8 cellular contexts compared by ENCODE assay signal in the genomic region with DNA sequence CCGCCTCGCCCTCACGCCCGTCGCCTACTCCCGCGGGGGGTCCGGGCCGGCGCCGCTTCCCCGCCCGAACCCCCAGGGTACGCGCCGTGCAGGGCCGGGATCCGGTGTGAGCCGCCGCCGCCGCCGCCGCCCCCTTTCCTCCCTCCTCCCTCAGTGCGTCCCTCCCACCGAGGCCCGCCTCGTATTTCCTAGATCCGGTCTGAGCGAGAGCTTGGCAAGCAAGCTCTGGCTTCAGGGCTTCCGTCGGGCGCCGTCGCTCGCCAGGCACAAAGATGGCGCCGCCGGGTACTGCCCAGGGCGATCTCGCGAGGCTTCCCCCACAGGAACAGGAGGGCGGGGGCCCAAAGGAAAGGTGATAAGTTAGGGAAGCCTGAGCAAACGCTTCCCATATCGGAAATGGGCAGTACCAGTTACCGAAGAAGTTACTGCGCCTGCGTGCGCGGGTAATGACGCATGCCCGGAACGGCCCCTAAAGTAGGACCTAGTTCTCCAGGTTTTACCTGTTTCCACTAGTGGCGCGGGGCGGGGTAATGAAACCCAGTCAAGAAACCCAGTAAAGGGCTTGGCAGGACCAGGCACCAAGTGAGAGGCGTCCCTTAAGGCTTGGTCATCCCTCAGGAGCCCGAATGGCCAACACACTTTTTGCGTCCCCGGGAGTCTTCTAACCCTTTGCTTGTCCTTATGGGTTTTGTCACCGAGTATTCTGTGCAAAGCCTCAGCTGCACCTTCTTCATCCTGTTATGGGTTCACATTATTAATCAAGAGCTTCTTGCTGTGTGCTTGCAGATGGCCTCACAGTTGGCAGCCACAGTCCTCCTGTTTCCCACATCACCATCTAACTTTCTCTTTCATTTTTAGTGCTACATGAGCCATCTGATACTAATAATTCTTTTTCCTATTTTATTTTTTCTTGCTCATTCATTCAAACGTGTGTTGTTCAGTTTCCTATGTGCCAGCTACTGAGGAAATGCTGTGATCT. TPM values are rescaled to one million over a fixed set of nuclear protein-coding genes. Genes with fewer than 3 reads are reported as not detected.
DNase-seq lines count a peak whose midpoint lies in the region; ATAC-seq and TF ChIP-seq lines count a peak whose summit lies in the region.

A gene with protein sequence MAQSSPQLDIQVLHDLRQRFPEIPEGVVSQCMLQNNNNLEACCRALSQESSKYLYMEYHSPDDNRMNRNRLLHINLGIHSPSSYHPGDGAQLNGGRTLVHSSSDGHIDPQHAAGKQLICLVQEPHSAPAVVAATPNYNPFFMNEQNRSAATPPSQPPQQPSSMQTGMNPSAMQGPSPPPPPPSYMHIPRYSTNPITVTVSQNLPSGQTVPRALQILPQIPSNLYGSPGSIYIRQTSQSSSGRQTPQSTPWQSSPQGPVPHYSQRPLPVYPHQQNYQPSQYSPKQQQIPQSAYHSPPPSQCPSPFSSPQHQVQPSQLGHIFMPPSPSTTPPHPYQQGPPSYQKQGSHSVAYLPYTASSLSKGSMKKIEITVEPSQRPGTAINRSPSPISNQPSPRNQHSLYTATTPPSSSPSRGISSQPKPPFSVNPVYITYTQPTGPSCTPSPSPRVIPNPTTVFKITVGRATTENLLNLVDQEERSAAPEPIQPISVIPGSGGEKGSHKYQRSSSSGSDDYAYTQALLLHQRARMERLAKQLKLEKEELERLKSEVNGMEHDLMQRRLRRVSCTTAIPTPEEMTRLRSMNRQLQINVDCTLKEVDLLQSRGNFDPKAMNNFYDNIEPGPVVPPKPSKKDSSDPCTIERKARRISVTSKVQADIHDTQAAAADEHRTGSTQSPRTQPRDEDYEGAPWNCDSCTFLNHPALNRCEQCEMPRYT (minus strand): TSS at position 108 of the 979 bp plus-strand sequence. CDS start 29,666 bp downstream, outside the sequence.

- peak within 1 kb of the TSS; percentile 89 for H3K4me3 ChIP-seq in PC-3 (ENCODE audit: low read length)
- peak within 1 kb of the TSS; percentile 77 for H3K4me3 ChIP-seq in mucosa of descending colon

- DNase-seq in DMS114 treated with DMSO at 0.1 percent for 48 hours (lab: John Stamatoyannopoulos, UW; ENCODE audit: unreplicated experiment) (peak; percentile 92), PC-3 (peak; percentile 97), activated T-cell treated with anti-CD3 and anti-CD28 coated beads for 48 hours (ENCODE audit: low read depth) (peak; percentile 86), epithelial cell of prostate (ENCODE audit: low read depth, low spot score) (peak; percentile 88), mucosa of descending colon (peak; percentile 94 to 96 (median 96))
- DNase-seq in stimulated activated CD8-positive, alpha-beta memory T cell treated with anti-CD3 and anti-CD28 coated beads, Interleukin-4, amount 100 ng/mL, for 24 hours (ENCODE audit: low read depth) = peak; percentile 83

- no peaks in the 10 kb centered on the region for H3K27me3 ChIP-seq in PC-3 (ENCODE audit: low read length)

- peaks cover 45% of the 10 kb centered on the region for H3K79me2 ChIP-seq in PC-3 (ENCODE audit: low read length)

- H3K9me3 ChIP-seq in PC-3 (ENCODE audit: low read length) (no peaks in the 10 kb centered on the region), mucosa of descending colon (no peaks in the 10 kb centered on the region)

- BruUV-seq in PC-3 (replicated peaks; lab: Mats Ljungman, UMichigan) = TSS peak; percentile 71

- H3K9me2 ChIP-seq in PC-3 (replicated peaks; ENCODE audit: low read length) = no peaks in the 10 kb centered on the region

- no peaks in the 10 kb centered on the region for H4K20me1 ChIP-seq in PC-3 (ENCODE audit: low read length)

- peak within 1 kb of the TSS; percentile 27 for H3K27ac ChIP-seq in PC-3 (ENCODE audit: low read length)
- peak within 1 kb of the TSS; percentile 86 for H3K27ac ChIP-seq in epithelial cell of prostate

- POLR2A ChIA-PET in PC-3 (lab: Charles Lee; ENCODE audit: unreplicated experiment) = interaction anchor here (0.5 kb wide), 1 partner anchor 39 kb away, joined by 4 read pairs; no protein-coding TSS in a partner anchor

- CTCF ChIA-PET in PC-3 (lab: Charles Lee) = no interaction called here

- peak within 1 kb of the TSS; percentile 80 for H3K9ac ChIP-seq in PC-3 (ENCODE audit: low read length)

- no peaks in the 10 kb centered on the region for H3F3A ChIP-seq in PC-3 (ENCODE audit: low read length, unreplicated experiment)

- H3K4me2 ChIP-seq in PC-3 (ENCODE audit: low read length) = peak within 1 kb of the TSS; percentile 94

- no peak for TF ChIP-seq RAD21 in Ishikawa (IDR thresholded peaks at IDR 0.05; ENCODE audit: low read depth)

- ATAC-seq in GM21576 (IDR thresholded peaks at IDR 0.05; ENCODE audit: unreplicated experiment) (peak; percentile 91), PC-3 (peak; percentile 82), mucosa of descending colon (peak; percentile 96)

- H3K4me1 ChIP-seq in PC-3 (ENCODE audit: insufficient read depth, low read length) = peaks cover 39% of the 10 kb centered on the region
- H3K4me1 ChIP-seq in mucosa of descending colon (ENCODE audit: low read depth) = no peaks in the 10 kb centered on the region

- intact Hi-C loops in PC-3 (cut with micrococcal nuclease) (loop anchor here (10.0 kb wide), 1 partner anchor 235 kb away; a partner anchor contains a TSS), mucosa of descending colon (cut with DNase I, micrococcal nuclease) (no loop called here)

- H2AFZ ChIP-seq in PC-3 (ENCODE audit: low read length) = peak within 1 kb of the TSS; percentile 92

- no peak for TF ChIP-seq EP300 in Ishikawa (IDR thresholded peaks at IDR 0.05; ENCODE audit: borderline replicate concordance)

- no peaks in the 10 kb centered on the region for H3K36me3 ChIP-seq in PC-3 (ENCODE audit: low read depth, low read length)
- no peaks in the 10 kb centered on the region for H3K36me3 ChIP-seq in mucosa of descending colon (ENCODE audit: low read depth)

- TF ChIP-seq CTCF in PC-3 (conservative IDR thresholded peaks at IDR 0.05; ENCODE audit: low read depth, low read length) (no peak), mucosa of descending colon (IDR thresholded peaks at IDR 0.05) (no peak)

TF ChIP-seq in Ishikawa, 13 proteins besides CTCF, POLR2A, EP300 and RAD21:
- no peak for TF ChIP-seq TEAD4 (IDR thresholded peaks at IDR 0.05)
- no peak for TF ChIP-seq NFIC (IDR thresholded peaks at IDR 0.05)
- TF ChIP-seq, protein P1, sequence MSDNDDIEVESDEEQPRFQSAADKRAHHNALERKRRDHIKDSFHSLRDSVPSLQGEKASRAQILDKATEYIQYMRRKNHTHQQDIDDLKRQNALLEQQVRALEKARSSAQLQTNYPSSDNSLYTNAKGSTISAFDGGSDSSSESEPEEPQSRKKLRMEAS (IDR thresholded peaks at IDR 0.05) = peak; percentile 21; the same call in 1 of the 2 replicates
- TF ChIP-seq, protein P2, sequence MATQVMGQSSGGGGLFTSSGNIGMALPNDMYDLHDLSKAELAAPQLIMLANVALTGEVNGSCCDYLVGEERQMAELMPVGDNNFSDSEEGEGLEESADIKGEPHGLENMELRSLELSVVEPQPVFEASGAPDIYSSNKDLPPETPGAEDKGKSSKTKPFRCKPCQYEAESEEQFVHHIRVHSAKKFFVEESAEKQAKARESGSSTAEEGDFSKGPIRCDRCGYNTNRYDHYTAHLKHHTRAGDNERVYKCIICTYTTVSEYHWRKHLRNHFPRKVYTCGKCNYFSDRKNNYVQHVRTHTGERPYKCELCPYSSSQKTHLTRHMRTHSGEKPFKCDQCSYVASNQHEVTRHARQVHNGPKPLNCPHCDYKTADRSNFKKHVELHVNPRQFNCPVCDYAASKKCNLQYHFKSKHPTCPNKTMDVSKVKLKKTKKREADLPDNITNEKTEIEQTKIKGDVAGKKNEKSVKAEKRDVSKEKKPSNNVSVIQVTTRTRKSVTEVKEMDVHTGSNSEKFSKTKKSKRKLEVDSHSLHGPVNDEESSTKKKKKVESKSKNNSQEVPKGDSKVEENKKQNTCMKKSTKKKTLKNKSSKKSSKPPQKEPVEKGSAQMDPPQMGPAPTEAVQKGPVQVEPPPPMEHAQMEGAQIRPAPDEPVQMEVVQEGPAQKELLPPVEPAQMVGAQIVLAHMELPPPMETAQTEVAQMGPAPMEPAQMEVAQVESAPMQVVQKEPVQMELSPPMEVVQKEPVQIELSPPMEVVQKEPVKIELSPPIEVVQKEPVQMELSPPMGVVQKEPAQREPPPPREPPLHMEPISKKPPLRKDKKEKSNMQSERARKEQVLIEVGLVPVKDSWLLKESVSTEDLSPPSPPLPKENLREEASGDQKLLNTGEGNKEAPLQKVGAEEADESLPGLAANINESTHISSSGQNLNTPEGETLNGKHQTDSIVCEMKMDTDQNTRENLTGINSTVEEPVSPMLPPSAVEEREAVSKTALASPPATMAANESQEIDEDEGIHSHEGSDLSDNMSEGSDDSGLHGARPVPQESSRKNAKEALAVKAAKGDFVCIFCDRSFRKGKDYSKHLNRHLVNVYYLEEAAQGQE (IDR thresholded peaks at IDR 0.05; ENCODE audit: low read depth) = no peak
- no peak for TF ChIP-seq FOXM1 (IDR thresholded peaks at IDR 0.05; ENCODE audit: borderline replicate concordance, low read depth)
- TF ChIP-seq TAF1 (IDR thresholded peaks at IDR 0.05; ENCODE audit: low read depth) = 0 out of 2 replicates have a peak, but pooled peaks have one; percentile 39
- TF ChIP-seq CEBPB (IDR thresholded peaks at IDR 0.05) = no peak
- TF ChIP-seq ZBTB7A (IDR thresholded peaks at IDR 0.05; ENCODE audit: low read depth) = no peak
- TF ChIP-seq EGR1 (IDR thresholded peaks at IDR 0.05) = no peak
- peak; percentile 22; the same call in 1 of the 2 replicates for TF ChIP-seq CREB1 (IDR thresholded peaks at IDR 0.05; ENCODE audit: low read depth)
- peak; percentile 98 for TF ChIP-seq YY1 (IDR thresholded peaks at IDR 0.05; ENCODE audit: low read depth)

RNA-seq across cellular contexts. Expression of the gene that starts here (rescaled TPM):
- total RNA-seq in PC-3 (2014; rRNA removed) (14.7 and 18.6 TPM in 2 replicates), mucosa of descending colon (10 to 100 TPM; 18.6 to 20.7 (median 20.1) TPM)

Comparison
In these comparisons a context has a peak if more than half of its experiments do, and no peak if none do; other contexts are left out.
1. Peak in every context shown above with its lines: DNase-seq, ATAC-seq, H3K4me3 ChIP-seq and H3K27ac ChIP-seq.